12 cellular contexts compared by ENCODE assay signal in the genomic region with DNA sequence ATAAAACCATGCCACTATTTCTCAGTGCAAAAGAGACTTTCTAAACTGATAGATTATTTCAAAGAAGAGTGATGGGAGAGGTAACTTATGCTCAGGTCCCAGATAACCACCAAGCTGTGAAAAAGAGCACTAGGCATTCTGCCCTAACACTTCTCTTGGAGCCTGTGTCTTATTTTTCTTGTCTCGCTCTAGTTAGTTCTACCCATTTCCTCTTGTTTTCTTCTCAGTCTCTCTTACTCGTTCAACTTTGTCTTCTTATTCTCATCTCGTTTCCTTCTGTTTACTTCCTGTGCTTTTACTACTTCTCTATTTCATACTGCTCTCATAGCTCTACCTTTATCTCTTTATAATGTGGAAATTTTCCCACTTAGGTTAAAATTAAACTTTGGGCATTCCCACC.
DNase-seq lines count a peak whose midpoint lies in the region; ATAC-seq and TF ChIP-seq lines count a peak whose summit lies in the region.
"Had no signal": no experiment of that assay in that cellular context is flagged by ENCODE, and none has a peak within 500 bp of the region (broad histone marks: within the 10 kb centered on the region; RNA-seq: fewer than 3 reads in every experiment).

No MANE protein-coding gene starts in this region.

- H3K4me1 ChIP-seq in left lung: peaks cover 3 to 22% of the 10 kb centered on the region in 2 donors

- intact Hi-C loops in left lung (cut with DNase I): no loop called here
- intact Hi-C loops in lower leg skin (cut with DNase I; ENCODE audit: low total_unique reads): no loop called here

- DNase-seq in HL-60 (ENCODE audit: low read depth in 1 of 2, low spot score in 1 of 2) (no peak), left lung (no peak), C1 segment of cervical spinal cord (lab: John Stamatoyannopoulos, UW) (no peak), lower leg skin (ENCODE audit: low spot score in 2 of 2) (no peak)
- no peak for DNase-seq in stimulated activated CD4-positive, alpha-beta T cell treated with anti-CD3 and anti-CD28 coated beads, Interleukin-2, amount 100 ng/mL, for 48 hours
- DNase-seq: DMS53; hypothalamus; NCI-H510A; stimulated activated CD4-positive, alpha-beta T cell treated with anti-CD3 and anti-CD28 coated beads, Interleukin-4, amount 100 ng/mL, for 24 hours had no signal

- H3K27ac ChIP-seq in HL-60 (replicated peaks) (peak overlapping the region; percentile 93), left lung (peak overlapping the region; percentile 21 to 51)

- no peaks in the 10 kb centered on the region for H3K9me3 ChIP-seq in left lung

- H3K27me3 ChIP-seq in HL-60 (ENCODE audit: insufficient read depth, poor library complexity, severe bottlenecking) (no peaks in the 10 kb centered on the region), left lung (no peaks in the 10 kb centered on the region)

- peaks cover 0 to 47% of the 10 kb centered on the region in 2 donors for H3K36me3 ChIP-seq in left lung

- TF ChIP-seq CTCF in HL-60 (IDR thresholded peaks at IDR 0.05; ENCODE audit: insufficient read depth, low read length) (no peak), left lung (IDR thresholded peaks at IDR 0.05) (no peak), lower leg skin (IDR thresholded peaks at IDR 0.05) (no peak)

- 74 to 81% methylated on average over 3 of the region's 3 CpGs for WGBS in lower leg skin, 2 donors

- H3K4me3 ChIP-seq in HL-60 (replicated peaks; ENCODE audit: insufficient read depth, low read length) (no peak overlapping the region), left lung (no peak overlapping the region), lower leg skin (ENCODE audit: low read depth, poor library complexity, severe bottlenecking) (no peak overlapping the region)

- TF ChIP-seq POLR2A in lower leg skin (IDR thresholded peaks at IDR 0.05): no peak

- ATAC-seq in GM18498 (IDR thresholded peaks at IDR 0.05; ENCODE audit: unreplicated experiment) (peak; percentile 50), GM21447 (IDR thresholded peaks at IDR 0.05; ENCODE audit: unreplicated experiment) (peak; percentile 59), left lung (no peak), HG03439 (IDR thresholded peaks at IDR 0.05; ENCODE audit: unreplicated experiment) (no peak)

Comparison
In these comparisons a context has a peak if more than half of its experiments do, and no peak if none do; other contexts are left out.
1. ATAC-seq: peak in GM18498 (single experiment) and GM21447 (single experiment); none in left lung (single experiment) and HG03439 (single experiment).